ENCODE assay signal across 12 cellular contexts in genomic region chr12:101634724-101635123, GRCh38. TPM values are rescaled to one million over a fixed set of nuclear protein-coding genes. Genes with fewer than 3 reads are reported as not detected.
DNase-seq lines count a peak whose midpoint lies in the region; ATAC-seq and TF ChIP-seq lines count a peak whose summit lies in the region.
"Had no signal": no experiment of that assay in that cellular context is flagged by ENCODE, and none has a peak within 500 bp of the region (broad histone marks: within the 10 kb centered on the region; RNA-seq: fewer than 3 reads in every experiment).

No MANE protein-coding gene starts in this region.

- H3K27ac ChIP-seq in psoas muscle = peak overlapping the region; percentile 2
- H3K27ac ChIP-seq in colonic mucosa = no peak overlapping the region
- H3K27ac ChIP-seq: thoracic aorta had no signal

- H3K9me3 Mint-ChIP-seq in WTC11 (no peaks in the 10 kb centered on the region), MCF 10A (ENCODE audit: unreplicated experiment) (no peaks in the 10 kb centered on the region)
- H3K9me3 Mint-ChIP-seq: endodermal cell had no signal

- H3K4me3 ChIP-seq in psoas muscle (no peak overlapping the region), colonic mucosa (no peak overlapping the region)
- H3K4me3 ChIP-seq: thoracic aorta had no signal

- no peak overlapping the region for H3K4me3 Mint-ChIP-seq in WTC11
- H3K4me3 Mint-ChIP-seq in MCF 10A (ENCODE audit: unreplicated experiment) = no peak overlapping the region
- H3K4me3 Mint-ChIP-seq: endodermal cell had no signal

- intact Hi-C loops in psoas muscle (cut with DNase I) (loop anchor here in 1 of 2 donors (5.0 kb wide), 1 partner anchor 33 kb away; no protein-coding TSS in a partner anchor), MCF 10A (cut with micrococcal nuclease) (no loop called here), colonic mucosa (cut with DNase I) (no loop called here)

- H3K9me3 ChIP-seq in psoas muscle = no peaks in the 10 kb centered on the region
- H3K9me3 ChIP-seq in colonic mucosa = no peaks in the 10 kb centered on the region
- H3K9me3 ChIP-seq: thoracic aorta had no signal

- CTCF ChIA-PET in WTC11 (lab: Charles Lee) = no interaction called here
- CTCF ChIA-PET in MCF 10A (lab: Yijun Ruan, JAX) = no interaction called here

- peak; percentile 95 for ATAC-seq in GM18870 (IDR thresholded peaks at IDR 0.05; ENCODE audit: unreplicated experiment)
- peak; percentile 90 for ATAC-seq in GM21737 (IDR thresholded peaks at IDR 0.05; ENCODE audit: unreplicated experiment)
- peak; percentile 92 for ATAC-seq in HG03457 (IDR thresholded peaks at IDR 0.05; ENCODE audit: unreplicated experiment)
- no peak for ATAC-seq in psoas muscle
- no peak for ATAC-seq in WTC11
- ATAC-seq: left lobe of liver had no signal

- WGBS in psoas muscle, 3 donors = 66 to 83% (median 74%) methylated on average over 2 of the region's 2 CpGs

- H3K4me1 Mint-ChIP-seq in WTC11 = peaks cover 12% of the 10 kb centered on the region
- no peaks in the 10 kb centered on the region for H3K4me1 Mint-ChIP-seq in MCF 10A (ENCODE audit: insufficient read depth, unreplicated experiment)
- H3K4me1 Mint-ChIP-seq: endodermal cell had no signal

- peaks cover 2 to 99% of the 10 kb centered on the region in 2 donors for H3K36me3 ChIP-seq in psoas muscle (ENCODE audit: insufficient read depth in 1 of 2, low read depth in 1 of 2)
- H3K36me3 ChIP-seq in colonic mucosa = no peaks in the 10 kb centered on the region
- H3K36me3 ChIP-seq: thoracic aorta had no signal

- no peak overlapping the region for H3K27ac Mint-ChIP-seq in WTC11
- H3K27ac Mint-ChIP-seq in MCF 10A (ENCODE audit: low read depth, unreplicated experiment) = no peak overlapping the region
- H3K27ac Mint-ChIP-seq: endodermal cell had no signal

- TF ChIP-seq CTCF in psoas muscle (IDR thresholded peaks at IDR 0.05) (no peak), WTC11 (IDR thresholded peaks at IDR 0.05) (no peak), MCF 10A (IDR thresholded peaks at IDR 0.05; ENCODE audit: unreplicated experiment) (no peak), colonic mucosa (IDR thresholded peaks at IDR 0.05) (no peak)

- no peaks in the 10 kb centered on the region; the same call in 1 of the 2 replicates for H3K27me3 Mint-ChIP-seq in WTC11 (ENCODE audit: low read depth)
- no peaks in the 10 kb centered on the region for H3K27me3 Mint-ChIP-seq in MCF 10A (ENCODE audit: insufficient read depth, unreplicated experiment)

- POLR2A ChIA-PET in WTC11 (lab: Charles Lee) (no interaction called here), MCF 10A (lab: Yijun Ruan, JAX) (no interaction called here)

- H3K4me1 ChIP-seq in psoas muscle = peaks cover 7% of the 10 kb centered on the region
- H3K4me1 ChIP-seq in colonic mucosa = no peaks in the 10 kb centered on the region

- BruUV-seq in MCF 10A (replicated peaks; lab: Mats Ljungman, UMichigan) = no TSS peak

- no peak for DNase-seq in psoas muscle
- DNase-seq in WTC11 (ENCODE audit: low spot score) = no peak
- no peak for DNase-seq in A172 (ENCODE audit: low spot score)
- DNase-seq in MCF 10A (ENCODE audit: unreplicated experiment) = no peak
- no peak for DNase-seq in colonic mucosa
- DNase-seq: activated effector memory CD4-positive, alpha-beta T cell treated with anti-CD3 and anti-CD28 coated beads, Interleukin-2, amount 50 U/mL, for 16 hours; endodermal cell had no signal

- H3K27me3 ChIP-seq in psoas muscle (ENCODE audit: insufficient read depth in 3 of 3, low read length in 2 of 3) = no peaks in the 10 kb centered on the region
- H3K27me3 ChIP-seq in colonic mucosa = no peaks in the 10 kb centered on the region

- H3K9ac ChIP-seq in colonic mucosa (ENCODE audit: low read depth in 2 of 2, low read length in 2 of 2) = no peak overlapping the region

- H3K36me3 Mint-ChIP-seq in WTC11 (no peaks in the 10 kb centered on the region), MCF 10A (ENCODE audit: insufficient read depth, unreplicated experiment) (no peaks in the 10 kb centered on the region)

TF ChIP-seq in WTC11, 78 proteins besides CTCF, POLR2A, EP300 and RAD21 (continues in another document):
- TF ChIP-seq NR1H2 (CRISPR knock-in tag; IDR thresholded peaks at IDR 0.05) (no peak), MYBL2 (CRISPR knock-in tag; IDR thresholded peaks at IDR 0.05) (no peak), FOXP4 (CRISPR knock-in tag; IDR thresholded peaks at IDR 0.05) (no peak), MLX (CRISPR knock-in tag; IDR thresholded peaks at IDR 0.05) (no peak), IRF2 (CRISPR knock-in tag; IDR thresholded peaks at IDR 0.05; ENCODE audit: borderline replicate concordance, low read depth) (no peak), E2F1 (CRISPR knock-in tag; IDR thresholded peaks at IDR 0.05) (no peak), NFYB (CRISPR knock-in tag; conservative IDR thresholded peaks at IDR 0.05; ENCODE audit: low read depth) (no peak), CREB1 (CRISPR knock-in tag; IDR thresholded peaks at IDR 0.05) (no peak), E2F4 (CRISPR knock-in tag; IDR thresholded peaks at IDR 0.05; ENCODE audit: borderline replicate concordance, low read depth) (no peak), ATF3 (CRISPR knock-in tag; conservative IDR thresholded peaks at IDR 0.05) (no peak), ZNF396 (CRISPR knock-in tag; IDR thresholded peaks at IDR 0.05; ENCODE audit: borderline replicate concordance) (no peak), ATF2 (CRISPR knock-in tag; IDR thresholded peaks at IDR 0.05; ENCODE audit: borderline replicate concordance, low read depth) (no peak), CDX4 (CRISPR knock-in tag; IDR thresholded peaks at IDR 0.05; ENCODE audit: borderline replicate concordance) (no peak), ETV6 (CRISPR knock-in tag; IDR thresholded peaks at IDR 0.05) (no peak)

RNA-seq across cellular contexts. Expression of gene MYBPC1, which starts 40.0 kb away (rescaled TPM):
- total RNA-seq in psoas muscle (1,000 to 10,000 TPM; 4,088 to 7,509 (median 4,961) TPM), WTC11 (2021) (not detected in 3 replicates), MCF 10A (2022) (0.29 and 0.70 TPM in 2 replicates), colonic mucosa (1 to 10 TPM in 1 of 2 donors, under 1 TPM in 1; 0.89 to 4.2 TPM)
- 1,000 to 10,000 TPM; 1,084 to 2,883 (median 2,460) TPM for polyA plus RNA-seq in psoas muscle
- total RNA-seq in A172 (2014; rRNA removed; shearing (Covaris generic)) = not detected in 2 replicates
- total RNA-seq: endodermal cell, left lobe of liver had no signal

Comparison
In these comparisons a context has a peak if more than half of its experiments do, and no peak if none do; other contexts are left out.
1. ATAC-seq: peak in GM18870 (single experiment), GM21737 (single experiment) and HG03457 (single experiment); none in psoas muscle (0 of 4) and WTC11 (single experiment).
2. RNA of gene MYBPC1, which starts 40.0 kb away (total RNA-seq): 4,088 to 7,509 TPM in psoas muscle; 0.89 to 4.2 TPM in colonic mucosa, 0.29 to 0.70 TPM in MCF 10A, not detected in WTC11 and not detected in A172; every median in the first group is over 100 times any median in the second.